In genomic region chrX:153989971-153990655, GRCh38 we compare ENCODE assay signal across 16 cellular contexts. TPM values are rescaled to one million over a fixed set of nuclear protein-coding genes. Genes with fewer than 3 reads are reported as not detected.
DNase-seq lines count a peak whose midpoint lies in the region; TF ChIP-seq lines count a peak whose summit lies in the region.
"Had no signal": no experiment of that assay in that cellular context is flagged by ENCODE, and none has a peak within 500 bp of the region (broad histone marks: within the 10 kb centered on the region; RNA-seq: fewer than 3 reads in every experiment).

No MANE protein-coding gene starts in this region.

- intact Hi-C loops in activated T-helper 2 cell treated with anti-CD3 and anti-CD28 coated beads, Interferon-gamma antibody, Interleukin-2, Interleukin-4, amounts not matched to agents 10 μg/mL and 5 μg/mL and 100 μg/mL, durations not matched to agents 14 hours and 24 hours and 36 hours (cut with micrococcal nuclease): no loop called here

- no peak overlapping the region for H3K4me3 Mint-ChIP-seq in activated naive CD4-positive, alpha-beta T cell treated with anti-CD3 and anti-CD28 coated beads, Interleukin-2, amount 10 ng/mL, durations not matched to agents 7 days and 5 days
- no peak overlapping the region for H3K4me3 Mint-ChIP-seq in activated T-helper 2 cell treated with anti-CD3 and anti-CD28 coated beads, Interferon-gamma antibody, Interleukin-2, Interleukin-4, amounts not matched to agents 10 μg/mL and 5 μg/mL and 100 μg/mL, durations not matched to agents 14 hours and 24 hours and 36 hours (ENCODE audit: low read depth)
- H3K4me3 Mint-ChIP-seq in stimulated activated naive CD8-positive, alpha-beta T cell treated with anti-CD3 and anti-CD28 coated beads, Interleukin-15, Interleukin-2, amounts not matched to agents 100 ng/mL and 50 ng/mL, for 24 hours: peak overlapping the region; percentile 51
- no peak overlapping the region for H3K4me3 Mint-ChIP-seq in osteocyte (ENCODE audit: unreplicated experiment)
- H3K4me3 Mint-ChIP-seq: dendritic cell treated with granulocyte-macrophage colony-stimulating factor and Interleukin-4, amounts not matched to agents 40 ng/mL and 50 ng/mL, for 4 days had no signal

- peak overlapping the region; percentile 86 for H3K27ac Mint-ChIP-seq in activated naive CD4-positive, alpha-beta T cell treated with anti-CD3 and anti-CD28 coated beads, Interleukin-2, amount 10 ng/mL, durations not matched to agents 7 days and 5 days
- H3K27ac Mint-ChIP-seq in activated T-helper 2 cell treated with anti-CD3 and anti-CD28 coated beads, Interferon-gamma antibody, Interleukin-2, Interleukin-4, amounts not matched to agents 10 μg/mL and 5 μg/mL and 100 μg/mL, durations not matched to agents 14 hours and 24 hours and 36 hours: peak overlapping the region; percentile 49
- H3K27ac Mint-ChIP-seq in stimulated activated naive CD8-positive, alpha-beta T cell treated with anti-CD3 and anti-CD28 coated beads, Interleukin-15, Interleukin-2, amounts not matched to agents 100 ng/mL and 50 ng/mL, for 24 hours: peak overlapping the region; percentile 91
- H3K27ac Mint-ChIP-seq in osteocyte (ENCODE audit: unreplicated experiment): no peak overlapping the region
- H3K27ac Mint-ChIP-seq: dendritic cell treated with granulocyte-macrophage colony-stimulating factor and Interleukin-4, amounts not matched to agents 40 ng/mL and 50 ng/mL, for 4 days had no signal

- no peaks in the 10 kb centered on the region for H3K27me3 Mint-ChIP-seq in activated naive CD4-positive, alpha-beta T cell treated with anti-CD3 and anti-CD28 coated beads, Interleukin-2, amount 10 ng/mL, durations not matched to agents 7 days and 5 days
- no peaks in the 10 kb centered on the region for H3K27me3 Mint-ChIP-seq in activated T-helper 2 cell treated with anti-CD3 and anti-CD28 coated beads, Interferon-gamma antibody, Interleukin-2, Interleukin-4, amounts not matched to agents 10 μg/mL and 5 μg/mL and 100 μg/mL, durations not matched to agents 14 hours and 24 hours and 36 hours (ENCODE audit: low read depth)
- H3K27me3 Mint-ChIP-seq in stimulated activated naive CD8-positive, alpha-beta T cell treated with anti-CD3 and anti-CD28 coated beads, Interleukin-15, Interleukin-2, amounts not matched to agents 100 ng/mL and 50 ng/mL, for 24 hours: no peaks in the 10 kb centered on the region
- H3K27me3 Mint-ChIP-seq in osteocyte (ENCODE audit: unreplicated experiment): no peaks in the 10 kb centered on the region
- H3K27me3 Mint-ChIP-seq: dendritic cell treated with granulocyte-macrophage colony-stimulating factor and Interleukin-4, amounts not matched to agents 40 ng/mL and 50 ng/mL, for 4 days had no signal

- DNase-seq in activated naive CD4-positive, alpha-beta T cell treated with anti-CD3 and anti-CD28 coated beads, Interleukin-2, amount 10 ng/mL, durations not matched to agents 7 days and 5 days: peak; percentile 52
- no peak for DNase-seq in activated naive CD4-positive, alpha-beta T cell treated with Interleukin-2 at 50 U/mL for 16 hours
- no peak for DNase-seq in activated T-helper 2 cell treated with anti-CD3 and anti-CD28 coated beads, Interferon-gamma antibody, Interleukin-2, Interleukin-4, amounts not matched to agents 10 μg/mL and 5 μg/mL and 100 μg/mL, durations not matched to agents 14 hours and 24 hours and 36 hours (ENCODE audit: low spot score)
- DNase-seq in osteocyte (ENCODE audit: extremely low spot score, unreplicated experiment) (no peak), Ammon's horn (ENCODE audit: low spot score) (no peak)
- DNase-seq: ACHN; DMS53; heart left ventricle; left ventricle myocardium superior; NCI-H1436; NCI-H526 treated with DMSO at 0.1 percent for 48 hours; stimulated activated CD4-positive, alpha-beta T cell treated with anti-CD3 and anti-CD28 coated beads, Interleukin-12 subunit alpha, Interleukin-12 subunit beta, amount 100 ng/mL, for 4 hours; stimulated activated CD8-positive, alpha-beta memory T cell treated with anti-CD3 and anti-CD28 coated beads, Interleukin-4, amount 100 ng/mL, for 48 hours; T1000 had no signal

- no peaks in the 10 kb centered on the region for H3K36me3 Mint-ChIP-seq in activated naive CD4-positive, alpha-beta T cell treated with anti-CD3 and anti-CD28 coated beads, Interleukin-2, amount 10 ng/mL, durations not matched to agents 7 days and 5 days
- no peaks in the 10 kb centered on the region for H3K36me3 Mint-ChIP-seq in activated T-helper 2 cell treated with anti-CD3 and anti-CD28 coated beads, Interferon-gamma antibody, Interleukin-2, Interleukin-4, amounts not matched to agents 10 μg/mL and 5 μg/mL and 100 μg/mL, durations not matched to agents 14 hours and 24 hours and 36 hours (ENCODE audit: low read depth)
- H3K36me3 Mint-ChIP-seq in stimulated activated naive CD8-positive, alpha-beta T cell treated with anti-CD3 and anti-CD28 coated beads, Interleukin-15, Interleukin-2, amounts not matched to agents 100 ng/mL and 50 ng/mL, for 24 hours (ENCODE audit: low read depth): no peaks in the 10 kb centered on the region
- no peaks in the 10 kb centered on the region for H3K36me3 Mint-ChIP-seq in osteocyte (ENCODE audit: unreplicated experiment)

- TF ChIP-seq CTCF in osteocyte (IDR thresholded peaks at IDR 0.05): no peak

- peaks cover 35% of the 10 kb centered on the region for H3K4me1 Mint-ChIP-seq in activated naive CD4-positive, alpha-beta T cell treated with anti-CD3 and anti-CD28 coated beads, Interleukin-2, amount 10 ng/mL, durations not matched to agents 7 days and 5 days
- H3K4me1 Mint-ChIP-seq in activated T-helper 2 cell treated with anti-CD3 and anti-CD28 coated beads, Interferon-gamma antibody, Interleukin-2, Interleukin-4, amounts not matched to agents 10 μg/mL and 5 μg/mL and 100 μg/mL, durations not matched to agents 14 hours and 24 hours and 36 hours (ENCODE audit: low read depth): peaks cover 6% of the 10 kb centered on the region
- peaks cover 21% of the 10 kb centered on the region for H3K4me1 Mint-ChIP-seq in stimulated activated naive CD8-positive, alpha-beta T cell treated with anti-CD3 and anti-CD28 coated beads, Interleukin-15, Interleukin-2, amounts not matched to agents 100 ng/mL and 50 ng/mL, for 24 hours (ENCODE audit: low read depth)
- peaks cover 10% of the 10 kb centered on the region for H3K4me1 Mint-ChIP-seq in osteocyte (ENCODE audit: unreplicated experiment)

- H3K9me3 Mint-ChIP-seq in activated naive CD4-positive, alpha-beta T cell treated with anti-CD3 and anti-CD28 coated beads, Interleukin-2, amount 10 ng/mL, durations not matched to agents 7 days and 5 days: no peaks in the 10 kb centered on the region
- H3K9me3 Mint-ChIP-seq in activated T-helper 2 cell treated with anti-CD3 and anti-CD28 coated beads, Interferon-gamma antibody, Interleukin-2, Interleukin-4, amounts not matched to agents 10 μg/mL and 5 μg/mL and 100 μg/mL, durations not matched to agents 14 hours and 24 hours and 36 hours: no peaks in the 10 kb centered on the region
- no peaks in the 10 kb centered on the region for H3K9me3 Mint-ChIP-seq in stimulated activated naive CD8-positive, alpha-beta T cell treated with anti-CD3 and anti-CD28 coated beads, Interleukin-15, Interleukin-2, amounts not matched to agents 100 ng/mL and 50 ng/mL, for 24 hours
- no peaks in the 10 kb centered on the region for H3K9me3 Mint-ChIP-seq in osteocyte (ENCODE audit: unreplicated experiment)
- H3K9me3 Mint-ChIP-seq: dendritic cell treated with granulocyte-macrophage colony-stimulating factor and Interleukin-4, amounts not matched to agents 40 ng/mL and 50 ng/mL, for 4 days had no signal

- CTCF ChIA-PET in activated naive CD4-positive, alpha-beta T cell treated with anti-CD3 and anti-CD28 coated beads, Interleukin-2, amount 10 ng/mL, durations not matched to agents 7 days and 5 days (lab: Charles Lee): interaction anchor here (1.6 kb wide), 1 partner anchor 24 kb away, joined by 3 read pairs; no protein-coding TSS in a partner anchor

RNA-seq across cellular contexts. Expression of gene TMEM187, which starts 17.6 kb away (rescaled TPM):
- 2.1 and 2.7 TPM in 2 replicates for total RNA-seq in activated T-helper 2 cell treated with anti-CD3 and anti-CD28 coated beads, Interferon-gamma antibody, Interleukin-2, Interleukin-4, amounts not matched to agents 10 μg/mL and 5 μg/mL and 100 μg/mL, durations not matched to agents 14 hours and 24 hours and 36 hours
- total RNA-seq in osteocyte: 19.2 and 19.3 TPM in 2 replicates

RNA-seq across cellular contexts. Expression of gene HCFC1, which starts 18.5 kb away (rescaled TPM):
- total RNA-seq in activated T-helper 2 cell treated with anti-CD3 and anti-CD28 coated beads, Interferon-gamma antibody, Interleukin-2, Interleukin-4, amounts not matched to agents 10 μg/mL and 5 μg/mL and 100 μg/mL, durations not matched to agents 14 hours and 24 hours and 36 hours: 107 and 108 TPM in 2 replicates
- 73.7 and 74.8 TPM in 2 replicates for total RNA-seq in osteocyte

RNA-seq across cellular contexts. Expression of gene IRAK1, which starts 29.6 kb away (rescaled TPM):
- 150 and 151 TPM in 2 replicates for total RNA-seq in activated T-helper 2 cell treated with anti-CD3 and anti-CD28 coated beads, Interferon-gamma antibody, Interleukin-2, Interleukin-4, amounts not matched to agents 10 μg/mL and 5 μg/mL and 100 μg/mL, durations not matched to agents 14 hours and 24 hours and 36 hours
- 72.4 and 74.2 TPM in 2 replicates for total RNA-seq in osteocyte

RNA-seq across cellular contexts. Expression of gene RENBP, which starts 45.7 kb away (rescaled TPM):
- 11.4 and 12.4 TPM in 2 replicates for total RNA-seq in activated T-helper 2 cell treated with anti-CD3 and anti-CD28 coated beads, Interferon-gamma antibody, Interleukin-2, Interleukin-4, amounts not matched to agents 10 μg/mL and 5 μg/mL and 100 μg/mL, durations not matched to agents 14 hours and 24 hours and 36 hours
- total RNA-seq in osteocyte: 18.7 and 18.9 TPM in 2 replicates

RNA-seq across cellular contexts. Expression of gene NAA10, which starts 55.3 kb away (rescaled TPM):
- total RNA-seq in activated T-helper 2 cell treated with anti-CD3 and anti-CD28 coated beads, Interferon-gamma antibody, Interleukin-2, Interleukin-4, amounts not matched to agents 10 μg/mL and 5 μg/mL and 100 μg/mL, durations not matched to agents 14 hours and 24 hours and 36 hours: 127 and 128 TPM in 2 replicates
- 94.1 and 96.6 TPM in 2 replicates for total RNA-seq in osteocyte
